ENCODE assay signal across 22 cellular contexts in the genomic region with DNA sequence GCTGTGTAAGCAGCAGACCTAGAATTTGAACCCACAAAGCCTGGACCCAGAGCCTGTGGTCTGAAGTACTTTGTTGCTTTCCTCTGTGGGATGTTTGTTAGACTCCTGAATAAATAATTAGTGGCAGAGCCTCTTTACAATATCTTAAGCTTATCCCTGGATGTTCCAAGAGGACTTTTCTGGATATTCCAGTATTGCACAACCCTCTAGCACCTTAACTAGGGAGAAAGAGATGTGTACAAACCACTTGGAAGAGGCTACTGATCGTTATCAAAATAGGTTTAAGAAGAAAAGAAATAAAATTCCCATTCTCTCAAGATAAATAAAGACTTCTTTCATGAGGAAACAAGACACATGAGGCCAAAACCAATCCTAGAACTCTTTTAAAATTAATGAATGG.
"Had no signal": no experiment of that assay in that cellular context is flagged by ENCODE, and none has a peak within 500 bp of the region (broad histone marks: within the 10 kb centered on the region; RNA-seq: fewer than 3 reads in every experiment).

No MANE protein-coding gene starts in this region.

- H3K27me3 ChIP-seq: esophagus squamous epithelium, right atrium auricular region, thyroid gland had no signal

- H3K4me3 ChIP-seq: esophagus squamous epithelium, lower lobe of right lung, right atrium auricular region, thyroid gland had no signal

- DNase-seq: activated B cell treated with CpG ODN at 0.5 μM for 24 hours; activated CD4-positive, alpha-beta T cell treated with anti-CD3 and anti-CD28 coated beads for 36 hours; activated CD4-positive, alpha-beta T cell treated with anti-CD3 and anti-CD28 coated beads, Interleukin-2, amount 50 U/mL, for 4 hours; activated CD8-positive, alpha-beta memory T cell treated with anti-CD3 and anti-CD28 coated beads for 24 hours; activated CD8-positive, alpha-beta memory T cell treated with anti-CD3 and anti-CD28 coated beads, Interleukin-2, amount 50 U/mL, for 4 hours; activated naive CD4-positive, alpha-beta T cell; activated naive CD8-positive, alpha-beta T cell treated with anti-CD3 and anti-CD28 coated beads for 36 hours; activated T-cell treated with anti-CD3 and anti-CD28 coated beads, Interleukin-2, amount 50 U/mL, for 24 hours; central memory CD4-positive, alpha-beta T cell; effector memory CD4-positive, alpha-beta T cell; esophagus squamous epithelium; kidney; lower lobe of right lung; stimulated activated CD4-positive, alpha-beta T cell treated with anti-CD3 and anti-CD28 coated beads, Interleukin-12 subunit alpha, Interleukin-12 subunit beta, amount 100 ng/mL, for 4 hours; stimulated activated CD4-positive, alpha-beta T cell treated with anti-CD3 and anti-CD28 coated beads, Interleukin-4, amount 100 ng/mL, for 4 hours; stimulated activated naive CD8-positive, alpha-beta T cell treated with anti-CD3 and anti-CD28 coated beads, Interleukin-15, Interleukin-2, amounts not matched to agents 100 U/mL and 50 U/mL, for 24 hours; SW 1271; T-helper 17 cell; thyroid gland had no signal

- H3K27ac ChIP-seq: esophagus squamous epithelium, lower lobe of right lung, right atrium auricular region, thyroid gland had no signal

- H3K36me3 ChIP-seq: esophagus squamous epithelium, lower lobe of right lung, right atrium auricular region, thyroid gland had no signal

- H3K4me1 ChIP-seq: esophagus squamous epithelium, lower lobe of right lung, right atrium auricular region, thyroid gland had no signal

- ATAC-seq: activated CD4-positive, alpha-beta T cell treated with anti-CD3 and anti-CD28 coated beads for 36 hours; activated T-helper 17 cell treated with anti-CD3 and anti-CD28 coated beads, Interleukin-2, amount 50 U/mL, for 72 hours; natural killer cell treated with Interleukin-12 subunit alpha and Interleukin-12 subunit beta and Interleukin-15 and Interleukin-18, amount 100 ng/mL, for 72 hours; stimulated activated naive CD8-positive, alpha-beta T cell treated with anti-CD3 and anti-CD28 coated beads, Interleukin-15, Interleukin-2, amounts not matched to agents 100 U/mL and 50 U/mL, for 24 hours; T-helper 17 cell had no signal

- H3K9me3 ChIP-seq: esophagus squamous epithelium, lower lobe of right lung, right atrium auricular region, thyroid gland had no signal
